9 cellular contexts compared by ENCODE assay signal in genomic region chrX:150767475-150768131, GRCh38.
DNase-seq lines count a peak whose midpoint lies in the region; ATAC-seq and TF ChIP-seq lines count a peak whose summit lies in the region.
"Had no signal": no experiment of that assay in that cellular context is flagged by ENCODE, and none has a peak within 500 bp of the region (broad histone marks: within the 10 kb centered on the region; RNA-seq: fewer than 3 reads in every experiment).

No MANE protein-coding gene starts in this region.

- TF ChIP-seq POLR2A in sigmoid colon (IDR thresholded peaks at IDR 0.05): no peak

- H3K36me3 Mint-ChIP-seq in activated naive CD4-positive, alpha-beta T cell treated with anti-CD3 and anti-CD28 coated beads for 36 hours (ENCODE audit: low read depth): no peaks in the 10 kb centered on the region

- CTCF ChIA-PET in activated naive CD4-positive, alpha-beta T cell treated with anti-CD3 and anti-CD28 coated beads for 36 hours (lab: Charles Lee): interaction anchor here (5.4 kb wide), 1 partner anchor 314 kb away, joined by 22 read pairs; no protein-coding TSS in a partner anchor
- CTCF ChIA-PET in PC-3 (lab: Charles Lee): no interaction called here

- H3K9me3 ChIP-seq in PC-3 (ENCODE audit: low read length): no peaks in the 10 kb centered on the region
- no peaks in the 10 kb centered on the region for H3K9me3 ChIP-seq in sigmoid colon

- H3F3A ChIP-seq in PC-3 (ENCODE audit: low read length, unreplicated experiment): no peaks in the 10 kb centered on the region

- POLR2A ChIA-PET in PC-3 (lab: Charles Lee; ENCODE audit: unreplicated experiment): no interaction called here

- H3K4me1 ChIP-seq in PC-3 (ENCODE audit: insufficient read depth, low read length) (peaks cover 4% of the 10 kb centered on the region; the same call in 1 of the 2 replicates), sigmoid colon (no peaks in the 10 kb centered on the region)

- H3K36me3 ChIP-seq in PC-3 (ENCODE audit: low read depth, low read length): no peaks in the 10 kb centered on the region
- H3K36me3 ChIP-seq in sigmoid colon: peaks cover 0 to 3% (median 0%) of the 10 kb centered on the region in 4 donors

- intact Hi-C loops in activated naive CD4-positive, alpha-beta T cell treated with anti-CD3 and anti-CD28 coated beads for 36 hours (cut with micrococcal nuclease): loop anchor here (2.0 kb wide), 1 partner anchor 131 kb away; the partner anchor contains the start of gene CD99L2
- intact Hi-C loops in PC-3 (cut with micrococcal nuclease): no loop called here
- intact Hi-C loops in sigmoid colon (cut with DNase I): no loop called here

- peaks cover 6% of the 10 kb centered on the region for H3K4me1 Mint-ChIP-seq in activated naive CD4-positive, alpha-beta T cell treated with anti-CD3 and anti-CD28 coated beads for 36 hours (ENCODE audit: low read depth)

- no peaks in the 10 kb centered on the region for H3K27me3 Mint-ChIP-seq in activated naive CD4-positive, alpha-beta T cell treated with anti-CD3 and anti-CD28 coated beads for 36 hours (ENCODE audit: low read depth)

- no peaks in the 10 kb centered on the region for H3K9me3 Mint-ChIP-seq in activated naive CD4-positive, alpha-beta T cell treated with anti-CD3 and anti-CD28 coated beads for 36 hours

- no peak overlapping the region for H3K4me3 ChIP-seq in PC-3 (ENCODE audit: low read length)
- no peak overlapping the region for H3K4me3 ChIP-seq in epithelial cell of esophagus (ENCODE audit: low read length)
- no peak overlapping the region for H3K4me3 ChIP-seq in sigmoid colon

- no peak overlapping the region for H3K27ac Mint-ChIP-seq in activated naive CD4-positive, alpha-beta T cell treated with anti-CD3 and anti-CD28 coated beads for 36 hours

- 79 to 84% methylated on average over 17 of the region's 17 CpGs for WGBS in sigmoid colon, 2 donors

- ATAC-seq in PC-3 (peak; percentile 21; the same call in 1 of the 2 replicates), HG02840 (IDR thresholded peaks at IDR 0.05; ENCODE audit: low FRiP score, unreplicated experiment) (no peak)
- peak; percentile 78 for ATAC-seq in stimulated activated naive CD8-positive, alpha-beta T cell treated with anti-CD3 and anti-CD28 coated beads, Interleukin-15, Interleukin-2, amounts not matched to agents 100 U/mL and 50 U/mL, for 24 hours

- H3K27ac ChIP-seq in PC-3 (ENCODE audit: low read length) (no peak overlapping the region), sigmoid colon (no peak overlapping the region)
- H3K27ac ChIP-seq: KMS-11 had no signal

- H3K4me3 Mint-ChIP-seq in activated naive CD4-positive, alpha-beta T cell treated with anti-CD3 and anti-CD28 coated beads for 36 hours: no peak overlapping the region

- TF ChIP-seq EP300 in sigmoid colon (IDR thresholded peaks at IDR 0.05): no peak

- H2AFZ ChIP-seq in PC-3 (ENCODE audit: low read length): no peak overlapping the region

- no peak overlapping the region for H3K9ac ChIP-seq in PC-3 (ENCODE audit: low read length)
- H3K9ac ChIP-seq: KMS-11 had no signal

- H4K20me1 ChIP-seq in PC-3 (ENCODE audit: low read length): no peaks in the 10 kb centered on the region

- no peak for TF ChIP-seq CTCF in PC-3 (conservative IDR thresholded peaks at IDR 0.05; ENCODE audit: low read depth, low read length)
- TF ChIP-seq CTCF in epithelial cell of esophagus (IDR thresholded peaks at IDR 0.05; ENCODE audit: insufficient read depth, low read depth, low read length, missing control alignments): no peak
- TF ChIP-seq CTCF in sigmoid colon (IDR thresholded peaks at IDR 0.05): no peak

- H3K27me3 ChIP-seq in PC-3 (ENCODE audit: low read length): no peaks in the 10 kb centered on the region
- no peaks in the 10 kb centered on the region for H3K27me3 ChIP-seq in sigmoid colon

- no peak overlapping the region for H3K4me2 ChIP-seq in PC-3 (ENCODE audit: low read length)
- H3K4me2 ChIP-seq: KMS-11 had no signal

- DNase-seq in activated naive CD4-positive, alpha-beta T cell treated with anti-CD3 and anti-CD28 coated beads for 36 hours: peak; percentile 17
- no peak for DNase-seq in activated naive CD4-positive, alpha-beta T cell treated with anti-CD3 and anti-CD28 coated beads, Interleukin-2, amount 50 U/mL, for 16 hours
- DNase-seq in PC-3 (peak; percentile 28), epithelial cell of esophagus (ENCODE audit: low read depth) (peak; percentile 62), globus pallidus (ENCODE audit: low spot score) (no peak), sigmoid colon (no peak)
- DNase-seq in stimulated activated naive CD8-positive, alpha-beta T cell treated with anti-CD3 and anti-CD28 coated beads, Interleukin-15, Interleukin-2, amounts not matched to agents 100 U/mL and 50 U/mL, for 24 hours: no peak

- no peaks in the 10 kb centered on the region for H3K79me2 ChIP-seq in PC-3 (ENCODE audit: low read length)

- BruUV-seq in PC-3 (replicated peaks; lab: Mats Ljungman, UMichigan): TSS peak; percentile 28

- no peaks in the 10 kb centered on the region for H3K9me2 ChIP-seq in PC-3 (replicated peaks; ENCODE audit: low read length)

Comparison
In these comparisons a context has a peak if more than half of its experiments do, and no peak if none do; other contexts are left out.
1. DNase-seq: peak in activated naive CD4-positive, alpha-beta T cell treated with anti-CD3 and anti-CD28 coated beads for 36 hours (single experiment), PC-3 (single experiment) and epithelial cell of esophagus (single experiment); none in activated naive CD4-positive, alpha-beta T cell treated with anti-CD3 and anti-CD28 coated beads, Interleukin-2, amount 50 U/mL, for 16 hours (single experiment), stimulated activated naive CD8-positive, alpha-beta T cell treated with anti-CD3 and anti-CD28 coated beads, Interleukin-15, Interleukin-2, amounts not matched to agents 100 U/mL and 50 U/mL, for 24 hours (single experiment), globus pallidus (single experiment) and sigmoid colon (single experiment).